ENCODE assay signal across 16 cellular contexts in genomic region chr5:21918451-21918850, GRCh38.
DNase-seq lines count a peak whose midpoint lies in the region; ATAC-seq and TF ChIP-seq lines count a peak whose summit lies in the region.
"Had no signal": no experiment of that assay in that cellular context is flagged by ENCODE, and none has a peak within 500 bp of the region (broad histone marks: within the 10 kb centered on the region; RNA-seq: fewer than 3 reads in every experiment).

No MANE protein-coding gene starts in this region.

- peak overlapping the region; percentile 41; the same call in 1 of the 2 replicates for H3K27ac Mint-ChIP-seq in GM23338
- peak overlapping the region; percentile 74; the same call in 1 of the 2 replicates for H3K27ac Mint-ChIP-seq in WTC11
- H3K27ac Mint-ChIP-seq in stimulated activated naive CD8-positive, alpha-beta T cell treated with anti-CD3 and anti-CD28 coated beads, Interleukin-15, amount 100 ng/mL, for 72 hours: no peak overlapping the region
- H3K27ac Mint-ChIP-seq: CD4-positive, alpha-beta memory T cell had no signal

- H3K4me3 Mint-ChIP-seq in GM23338 (no peak overlapping the region), WTC11 (no peak overlapping the region)
- H3K4me3 Mint-ChIP-seq in stimulated activated naive CD8-positive, alpha-beta T cell treated with anti-CD3 and anti-CD28 coated beads, Interleukin-15, amount 100 ng/mL, for 72 hours: no peak overlapping the region
- H3K4me3 Mint-ChIP-seq: CD4-positive, alpha-beta memory T cell had no signal

- peak; percentile 77 for DNase-seq in A673 (ENCODE audit: low spot score)
- no peak for DNase-seq in GM23338 (ENCODE audit: low spot score)
- peak; percentile 96 for DNase-seq in NCI-H69 (lab: John Stamatoyannopoulos, UW)
- no peak for DNase-seq in WTC11 (ENCODE audit: low spot score)
- DNase-seq in head of caudate nucleus: no peak
- DNase-seq in stimulated activated naive CD8-positive, alpha-beta T cell treated with anti-CD3 and anti-CD28 coated beads, Interleukin-15, amount 100 ng/mL, for 72 hours: no peak
- DNase-seq: BE2C; CD4-positive, alpha-beta memory T cell; DMS153; DMS79 treated with DMSO at 0.1 percent for 48 hours; EL; IMR-90 had no signal

- H3K4me1 Mint-ChIP-seq in GM23338: peaks cover 7% of the 10 kb centered on the region; the same call in 2 of the 3 replicates
- H3K4me1 Mint-ChIP-seq in WTC11: peaks cover 8% of the 10 kb centered on the region
- no peaks in the 10 kb centered on the region for H3K4me1 Mint-ChIP-seq in stimulated activated naive CD8-positive, alpha-beta T cell treated with anti-CD3 and anti-CD28 coated beads, Interleukin-15, amount 100 ng/mL, for 72 hours
- H3K4me1 Mint-ChIP-seq: CD4-positive, alpha-beta memory T cell had no signal

- H2AFZ ChIP-seq in GM23338: no peak overlapping the region

- H3K4me3 ChIP-seq in A673 (ENCODE audit: low read depth, low read length, poor library complexity, severe bottlenecking): no peak overlapping the region
- H3K4me3 ChIP-seq in GM23338: no peak overlapping the region

- no peaks in the 10 kb centered on the region for H3K36me3 Mint-ChIP-seq in GM23338 (ENCODE audit: low read depth)
- H3K36me3 Mint-ChIP-seq in WTC11: no peaks in the 10 kb centered on the region
- H3K36me3 Mint-ChIP-seq: CD4-positive, alpha-beta memory T cell had no signal

- peak overlapping the region; percentile 27 for H3K27ac ChIP-seq in A673 (ENCODE audit: low read depth, low read length, poor library complexity, severe bottlenecking)
- no peak overlapping the region for H3K27ac ChIP-seq in GM23338 (ENCODE audit: low read depth)
- H3K27ac ChIP-seq: C4-2B had no signal

- no peaks in the 10 kb centered on the region for H4K20me1 ChIP-seq in GM23338 (replicated peaks; ENCODE audit: insufficient read depth)

- CTCF ChIA-PET in A673 (lab: Charles Lee) (no interaction called here), WTC11 (lab: Charles Lee) (interaction anchor here (0.9 to 1.4 kb wide), 3 partner anchors 9 to 304 kb away, joined by 3 to 4 read pairs (median 3); no protein-coding TSS in a partner anchor)

- no peaks in the 10 kb centered on the region for H3F3A ChIP-seq in GM23338 (replicated peaks; ENCODE audit: low read depth)

- POLR2A ChIA-PET in A673 (lab: Charles Lee; ENCODE audit: low non-redundant PET): no interaction called here
- POLR2A ChIA-PET in WTC11 (lab: Charles Lee): no interaction called here

- H3K9me3 ChIP-seq in A673 (ENCODE audit: low read depth, low read length, poor library complexity, severe bottlenecking): no peaks in the 10 kb centered on the region
- H3K9me3 ChIP-seq: BE2C had no signal

- ATAC-seq in GM23338: no peak
- ATAC-seq in WTC11: no peak
- ATAC-seq in HG02642 (IDR thresholded peaks at IDR 0.05; ENCODE audit: poor library complexity, unreplicated experiment): no peak
- no peak for ATAC-seq in GM21423 (IDR thresholded peaks at IDR 0.05; ENCODE audit: unreplicated experiment)
- ATAC-seq in stimulated activated naive CD8-positive, alpha-beta T cell treated with anti-CD3 and anti-CD28 coated beads, Interleukin-15, amount 100 ng/mL, for 72 hours: no peak
- ATAC-seq: HCT116 had no signal

- H3K79me2 ChIP-seq in GM23338 (replicated peaks; ENCODE audit: insufficient read depth): no peaks in the 10 kb centered on the region

- H3K27me3 ChIP-seq in A673 (replicated peaks; ENCODE audit: insufficient read depth, low read depth, low read length, poor library complexity) (no peaks in the 10 kb centered on the region), GM23338 (ENCODE audit: insufficient read depth) (no peaks in the 10 kb centered on the region)
- H3K27me3 ChIP-seq: BE2C had no signal

- H3K9me2 ChIP-seq in GM23338 (ENCODE audit: insufficient read depth): no peaks in the 10 kb centered on the region

- H3K4me1 ChIP-seq in A673 (ENCODE audit: insufficient read depth, low read length, poor library complexity, severe bottlenecking): peaks cover 39% of the 10 kb centered on the region
- H3K4me1 ChIP-seq in GM23338 (ENCODE audit: insufficient read depth): peaks cover 9% of the 10 kb centered on the region; the same call in 1 of the 2 replicates
- H3K4me1 ChIP-seq: BE2C had no signal

- H3K9me3 Mint-ChIP-seq in GM23338: no peaks in the 10 kb centered on the region
- H3K9me3 Mint-ChIP-seq in WTC11: no peaks in the 10 kb centered on the region
- peaks cover 0 to 6% of the 10 kb centered on the region in 2 donors for H3K9me3 Mint-ChIP-seq in stimulated activated naive CD8-positive, alpha-beta T cell treated with anti-CD3 and anti-CD28 coated beads, Interleukin-15, amount 100 ng/mL, for 72 hours

- no TSS peak for BruUV-seq in A673 (replicated peaks; lab: Mats Ljungman, UMichigan)

- H3K4me2 ChIP-seq in GM23338: no peak overlapping the region

- intact Hi-C loops in A673 (cut with micrococcal nuclease; ENCODE audit: unreplicated experiment): loop anchor here (2.0 to 5.0 kb wide), 3 partner anchors 38 to 294 kb away; no protein-coding TSS in a partner anchor
- intact Hi-C loops in head of caudate nucleus (cut with DNase I): no loop called here

- no peaks in the 10 kb centered on the region for H3K36me3 ChIP-seq in A673 (ENCODE audit: insufficient read depth, low read length, poor library complexity, severe bottlenecking)
- no peaks in the 10 kb centered on the region for H3K36me3 ChIP-seq in GM23338 (ENCODE audit: insufficient read depth)
- H3K36me3 ChIP-seq: BE2C had no signal

- TF ChIP-seq CTCF in A673 (conservative IDR thresholded peaks at IDR 0.05; ENCODE audit: low read depth, low read length) (no peak), GM23338 (conservative IDR thresholded peaks at IDR 0.05; ENCODE audit: low read depth in 2 of 2) (no peak), WTC11 (IDR thresholded peaks at IDR 0.05) (no peak)

- no peaks in the 10 kb centered on the region for H3K27me3 Mint-ChIP-seq in GM23338 (ENCODE audit: insufficient read depth, low read depth, poor library complexity)
- no peaks in the 10 kb centered on the region for H3K27me3 Mint-ChIP-seq in WTC11 (ENCODE audit: low read depth)
- H3K27me3 Mint-ChIP-seq in stimulated activated naive CD8-positive, alpha-beta T cell treated with anti-CD3 and anti-CD28 coated beads, Interleukin-15, amount 100 ng/mL, for 72 hours: no peaks in the 10 kb centered on the region
- H3K27me3 Mint-ChIP-seq: CD4-positive, alpha-beta memory T cell had no signal

TF ChIP-seq in GM23338, 12 proteins besides CTCF, POLR2A, EP300 and RAD21 (continues in another document):
- TF ChIP-seq ZNF114 (CRISPR knock-in tag; IDR thresholded peaks at IDR 0.05): no peak

TF ChIP-seq in WTC11, 78 proteins besides CTCF, POLR2A, EP300 and RAD21:
- TF ChIP-seq ELF4 (CRISPR knock-in tag; IDR thresholded peaks at IDR 0.05; ENCODE audit: low read depth) (no peak), ZBTB43 (CRISPR knock-in tag; IDR thresholded peaks at IDR 0.05) (no peak), E2F1 (CRISPR knock-in tag; IDR thresholded peaks at IDR 0.05) (no peak), GTF2I (CRISPR knock-in tag; conservative IDR thresholded peaks at IDR 0.05) (no peak), TEAD1 (CRISPR knock-in tag; IDR thresholded peaks at IDR 0.05) (no peak)

Comparison
In these comparisons a context has a peak if more than half of its experiments do, and no peak if none do; other contexts are left out.
1. DNase-seq: peak in A673 (single experiment) and NCI-H69 (single experiment); none in GM23338 (single experiment), WTC11 (single experiment), head of caudate nucleus (0 of 42) and stimulated activated naive CD8-positive, alpha-beta T cell treated with anti-CD3 and anti-CD28 coated beads, Interleukin-15, amount 100 ng/mL, for 72 hours (0 of 2).
2. H3K27ac Mint-ChIP-seq: peak in GM23338 (single experiment) and WTC11 (single experiment); none in stimulated activated naive CD8-positive, alpha-beta T cell treated with anti-CD3 and anti-CD28 coated beads, Interleukin-15, amount 100 ng/mL, for 72 hours (0 of 2).